ENCODE assay signal across 11 cellular contexts in genomic region chr17:21210411-21211076, GRCh38. TPM values are rescaled to one million over a fixed set of nuclear protein-coding genes. Genes with fewer than 3 reads are reported as not detected.
DNase-seq lines count a peak whose midpoint lies in the region; ATAC-seq and TF ChIP-seq lines count a peak whose summit lies in the region.
"Had no signal": no experiment of that assay in that cellular context is flagged by ENCODE, and none has a peak within 500 bp of the region (broad histone marks: within the 10 kb centered on the region; RNA-seq: fewer than 3 reads in every experiment).

No MANE protein-coding gene starts in this region.

- H3K36me3 Mint-ChIP-seq in endothelial cell (ENCODE audit: low read depth, unreplicated experiment): peaks cover 24% of the 10 kb centered on the region
- peaks cover 12% of the 10 kb centered on the region in 2 donors for H3K36me3 Mint-ChIP-seq in stimulated activated naive B cell treated with anti-CD40 and anti-IgM and Interleukin-4, amounts not matched to agents 10 μg/mL and 1 μg/mL and 100 μg/mL, for 72 hours

- peaks cover 41% of the 10 kb centered on the region for H3K4me1 Mint-ChIP-seq in endothelial cell (ENCODE audit: unreplicated experiment)
- peaks cover 21 to 54% of the 10 kb centered on the region in 2 donors for H3K4me1 Mint-ChIP-seq in stimulated activated naive B cell treated with anti-CD40 and anti-IgM and Interleukin-4, amounts not matched to agents 10 μg/mL and 1 μg/mL and 100 μg/mL, for 72 hours

- H3K27ac Mint-ChIP-seq in endothelial cell (ENCODE audit: unreplicated experiment): no peak overlapping the region
- H3K27ac Mint-ChIP-seq in stimulated activated naive B cell treated with anti-CD40 and anti-IgM and Interleukin-4, amounts not matched to agents 10 μg/mL and 1 μg/mL and 100 μg/mL, for 72 hours: peak overlapping the region; percentile 65

- DNase-seq in SKM-1 treated with dmso at 0.1 percent for 144 hours (lab: John Stamatoyannopoulos, UW; ENCODE audit: unreplicated experiment): peak; percentile 17
- no peak for DNase-seq in SKM-1 (lab: John Stamatoyannopoulos, UW; ENCODE audit: unreplicated experiment)
- peak; percentile 72 for DNase-seq in NCI-H82 treated with DMSO at 0.1 percent for 48 hours (lab: John Stamatoyannopoulos, UW; ENCODE audit: unreplicated experiment)
- DNase-seq in endothelial cell (ENCODE audit: low spot score): no peak
- DNase-seq in stimulated activated naive B cell treated with anti-CD40 and anti-IgM and Interleukin-4, amounts not matched to agents 10 μg/mL and 1 μg/mL and 100 μg/mL, for 72 hours: no peak
- DNase-seq in amniotic stem cell (lab: John Stamatoyannopoulos, UW): no peak
- DNase-seq: activated naive CD4-positive, alpha-beta T cell treated with anti-CD3 and anti-CD28 coated beads, Interleukin-2, amount 50 U/mL, for 16 hours; NCI-H2081 treated with DMSO at 0.1 percent for 48 hours had no signal

- H3K27me3 Mint-ChIP-seq in endothelial cell (ENCODE audit: unreplicated experiment): peaks cover 11% of the 10 kb centered on the region
- no peaks in the 10 kb centered on the region for H3K27me3 Mint-ChIP-seq in stimulated activated naive B cell treated with anti-CD40 and anti-IgM and Interleukin-4, amounts not matched to agents 10 μg/mL and 1 μg/mL and 100 μg/mL, for 72 hours

- no peak for TF ChIP-seq CTCF in endothelial cell (IDR thresholded peaks at IDR 0.05; ENCODE audit: unreplicated experiment)

- H3K9me3 Mint-ChIP-seq in endothelial cell (ENCODE audit: unreplicated experiment): no peaks in the 10 kb centered on the region
- H3K9me3 Mint-ChIP-seq in stimulated activated naive B cell treated with anti-CD40 and anti-IgM and Interleukin-4, amounts not matched to agents 10 μg/mL and 1 μg/mL and 100 μg/mL, for 72 hours: no peaks in the 10 kb centered on the region

- H3K4me3 Mint-ChIP-seq in endothelial cell (ENCODE audit: unreplicated experiment): peak overlapping the region; percentile 27
- H3K4me3 Mint-ChIP-seq in stimulated activated naive B cell treated with anti-CD40 and anti-IgM and Interleukin-4, amounts not matched to agents 10 μg/mL and 1 μg/mL and 100 μg/mL, for 72 hours: no peak overlapping the region

- ATAC-seq in stimulated activated naive B cell treated with anti-CD40 and anti-IgM and Interleukin-4, amounts not matched to agents 10 μg/mL and 1 μg/mL and 100 μg/mL, for 72 hours (replicated peaks): no peak
- ATAC-seq in HG03039 (IDR thresholded peaks at IDR 0.05; ENCODE audit: unreplicated experiment): no peak
- ATAC-seq in HG02981 (IDR thresholded peaks at IDR 0.05; ENCODE audit: unreplicated experiment): no peak
- ATAC-seq: HepG2 had no signal

RNA-seq across cellular contexts. Expression of gene TMEM11, which starts 3.4 kb away (rescaled TPM):
- total RNA-seq in endothelial cell (ENCODE audit: unreplicated experiment): 36.9 TPM

RNA-seq across cellular contexts. Expression of gene NATD1, which starts 42.7 kb away (rescaled TPM):
- total RNA-seq in endothelial cell (ENCODE audit: unreplicated experiment): 30.3 TPM

Comparison
In these comparisons a context has a peak if more than half of its experiments do, and no peak if none do; other contexts are left out.
1. DNase-seq: peak in SKM-1 treated with dmso at 0.1 percent for 144 hours (single experiment) and NCI-H82 treated with DMSO at 0.1 percent for 48 hours (single experiment); none in SKM-1 (single experiment), endothelial cell (single experiment), stimulated activated naive B cell treated with anti-CD40 and anti-IgM and Interleukin-4, amounts not matched to agents 10 μg/mL and 1 μg/mL and 100 μg/mL, for 72 hours (single experiment) and amniotic stem cell (single experiment).